ENCODE assay signal across 18 cellular contexts in genomic region chr10:60230892-60231291, GRCh38.
DNase-seq lines count a peak whose midpoint lies in the region; ATAC-seq and TF ChIP-seq lines count a peak whose summit lies in the region.
"Had no signal": no experiment of that assay in that cellular context is flagged by ENCODE, and none has a peak within 500 bp of the region (broad histone marks: within the 10 kb centered on the region; RNA-seq: fewer than 3 reads in every experiment).

No MANE protein-coding gene starts in this region.

- BruUV-seq in mammary epithelial cell (replicated peaks; lab: Mats Ljungman, UMichigan) (no TSS peak), MCF 10A (replicated peaks; lab: Mats Ljungman, UMichigan) (no TSS peak)

- peaks cover 4% of the 10 kb centered on the region for H3K4me1 ChIP-seq in mammary epithelial cell (ENCODE audit: insufficient read depth, low read length)

- H3K9me3 ChIP-seq in mammary epithelial cell (replicated peaks; ENCODE audit: insufficient read depth, low read length), result no peaks in the 10 kb centered on the region
- H3K9me3 ChIP-seq: tibial nerve had no signal

- dilution Hi-C loops in mammary epithelial cell (cut with HindIII; ENCODE audit: low sequenced_read_pairs), result no loop called here

- no peak overlapping the region for H3K4me3 Mint-ChIP-seq in MCF 10A (ENCODE audit: unreplicated experiment)
- H3K4me3 Mint-ChIP-seq: H9 had no signal

- H4K20me1 ChIP-seq in mammary epithelial cell (ENCODE audit: insufficient read depth, low read length), result no peaks in the 10 kb centered on the region

- H3K4me1 Mint-ChIP-seq in MCF 10A (ENCODE audit: insufficient read depth, unreplicated experiment), result no peaks in the 10 kb centered on the region

- intact Hi-C loops in mammary epithelial cell (cut with micrococcal nuclease) (no loop called here), MCF 10A (cut with micrococcal nuclease) (loop anchor here (10.0 kb wide), 1 partner anchor 84 kb away; no protein-coding TSS in a partner anchor)

- no peaks in the 10 kb centered on the region for H3K27me3 Mint-ChIP-seq in MCF 10A (ENCODE audit: insufficient read depth, unreplicated experiment)

- no peaks in the 10 kb centered on the region for H3K79me2 ChIP-seq in mammary epithelial cell (ENCODE audit: insufficient read depth, low read length)

- CTCF ChIA-PET in mammary epithelial cell (lab: Charles Lee; ENCODE audit: low non-redundant PET) (no interaction called here), MCF 10A (lab: Yijun Ruan, JAX) (interaction anchor here (0.7 to 1.5 kb wide), 3 partner anchors 7 to 205 kb away, joined by 3 to 5 read pairs (median 3); no protein-coding TSS in a partner anchor)

- H3K9me3 Mint-ChIP-seq in MCF 10A (ENCODE audit: unreplicated experiment), result no peaks in the 10 kb centered on the region
- H3K9me3 Mint-ChIP-seq: activated T-helper 2 cell treated with anti-CD3 and anti-CD28 coated beads, Interferon-gamma antibody, Interleukin-2, Interleukin-4, amounts not matched to agents 10 μg/mL and 5 μg/mL and 100 μg/mL, durations not matched to agents 14 hours and 24 hours and 36 hours; H9 had no signal

- no peak overlapping the region for H3K9ac ChIP-seq in mammary epithelial cell (ENCODE audit: insufficient read depth, low read length)

- no peak overlapping the region for H2AFZ ChIP-seq in mammary epithelial cell (ENCODE audit: low read depth, low read length)

- ATAC-seq in HG02642 (IDR thresholded peaks at IDR 0.05; ENCODE audit: poor library complexity, unreplicated experiment), result no peak

- no peak overlapping the region for H3K27ac Mint-ChIP-seq in MCF 10A (ENCODE audit: low read depth, unreplicated experiment)
- H3K27ac Mint-ChIP-seq: activated T-helper 2 cell treated with anti-CD3 and anti-CD28 coated beads, Interferon-gamma antibody, Interleukin-2, Interleukin-4, amounts not matched to agents 10 μg/mL and 5 μg/mL and 100 μg/mL, durations not matched to agents 14 hours and 24 hours and 36 hours; H9 had no signal

- POLR2A ChIA-PET in MCF 10A (lab: Yijun Ruan, JAX), result interaction anchor here (0.7 to 1.8 kb wide), 2 partner anchors 8 to 48 kb away, joined by 4 to 5 read pairs; no protein-coding TSS in a partner anchor

- no peaks in the 10 kb centered on the region for H3K36me3 Mint-ChIP-seq in MCF 10A (ENCODE audit: insufficient read depth, unreplicated experiment)

- H3K4me2 ChIP-seq in mammary epithelial cell (ENCODE audit: insufficient read depth, low read depth, low read length), result no peak overlapping the region

- no peaks in the 10 kb centered on the region for H3K36me3 ChIP-seq in mammary epithelial cell (ENCODE audit: insufficient read depth, low read length)
- H3K36me3 ChIP-seq: tibial nerve had no signal

- in situ Hi-C loops in mammary epithelial cell (cut with MboI; ENCODE audit: low sequenced_read_pairs in 2 of 2), result no loop called here
- in situ Hi-C loops in astrocyte of the spinal cord (cut with HindIII; ENCODE audit: low sequenced_read_pairs), result no loop called here

- H3K4me3 ChIP-seq in mammary epithelial cell (replicated peaks in 1 of 3; ENCODE audit: insufficient read depth in 1 of 3, low read depth in 2 of 3, low read length in 3 of 3), result no peak overlapping the region
- no peak overlapping the region for H3K4me3 ChIP-seq in astrocyte of the spinal cord (ENCODE audit: low read depth, low read length)
- H3K4me3 ChIP-seq: tibial nerve had no signal

- H3K27me3 ChIP-seq in mammary epithelial cell (ENCODE audit: insufficient read depth, low read length), result no peaks in the 10 kb centered on the region
- H3K27me3 ChIP-seq: tibial nerve had no signal

- H3K27ac ChIP-seq in mammary epithelial cell (ENCODE audit: insufficient read depth, low read depth, low read length), result no peak overlapping the region
- H3K27ac ChIP-seq: C4-2B had no signal

- DNase-seq in mammary epithelial cell (peak; percentile 4), MCF 10A (ENCODE audit: unreplicated experiment) (no peak), astrocyte of the spinal cord (ENCODE audit: low read depth, low spot score) (peak; percentile 38), kidney tubule cell (ENCODE audit: low spot score) (peak; percentile 22), NCI-H146 (lab: John Stamatoyannopoulos, UW) (no peak), HUDEP-2 (lab: John Stamatoyannopoulos, UW; ENCODE audit: unreplicated experiment in 76 of 76) (no peak), T-helper 1 cell (no peak)
- DNase-seq: 8988T; H9; Kasumi-1; left ventricle myocardium superior; NCI-H1417 treated with DMSO at 0.1 percent for 48 hours; NK-92 treated with Interleukin-12 subunit alpha and Interleukin-12 subunit beta, amount 100 ng/mL, for 24 hours; Right ventricle myocardium superior had no signal

- no peak for TF ChIP-seq CTCF in mammary epithelial cell (conservative IDR thresholded peaks at IDR 0.05 in 1 of 2, IDR thresholded peaks at IDR 0.05 in 1 of 2; ENCODE audit: extremely low read depth in 1 of 2, insufficient read depth in 1 of 2, low read depth in 1 of 2, low read length in 2 of 2)
- no peak for TF ChIP-seq CTCF in MCF 10A (IDR thresholded peaks at IDR 0.05; ENCODE audit: unreplicated experiment)
- no peak for TF ChIP-seq CTCF in astrocyte of the spinal cord (IDR thresholded peaks at IDR 0.05; ENCODE audit: low read depth, low read length)

Comparison
In these comparisons a context has a peak if more than half of its experiments do, and no peak if none do; other contexts are left out.
1. DNase-seq: peak in mammary epithelial cell (single experiment), astrocyte of the spinal cord (single experiment) and kidney tubule cell (single experiment); none in MCF 10A (single experiment), NCI-H146 (single experiment), HUDEP-2 (0 of 76) and T-helper 1 cell (0 of 5).